ENCODE assay signal across 13 cellular contexts in the genomic region with DNA sequence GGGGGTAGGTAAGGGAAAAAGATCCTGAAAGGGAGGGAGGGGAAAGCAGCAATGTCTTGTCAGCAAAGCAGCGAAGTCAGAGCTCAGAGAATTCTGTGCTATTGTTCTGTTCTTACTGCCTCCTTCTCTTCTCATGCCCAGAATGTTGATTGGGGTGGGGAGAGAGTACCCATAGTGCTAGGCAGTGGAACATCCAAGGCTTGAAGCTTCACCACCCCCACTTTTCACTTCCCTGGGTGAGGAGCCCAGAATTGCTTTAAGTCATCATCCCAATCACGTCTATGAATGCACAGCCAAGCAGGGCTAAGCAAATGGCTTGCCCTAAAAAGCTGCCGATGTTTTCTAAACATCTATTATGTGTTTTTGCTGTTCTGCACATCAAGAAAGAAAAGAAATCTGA. TPM values are rescaled to one million over a fixed set of nuclear protein-coding genes. Genes with fewer than 3 reads are reported as not detected.
DNase-seq lines count a peak whose midpoint lies in the region; ATAC-seq and TF ChIP-seq lines count a peak whose summit lies in the region.
"Had no signal": no experiment of that assay in that cellular context is flagged by ENCODE, and none has a peak within 500 bp of the region (broad histone marks: within the 10 kb centered on the region; RNA-seq: fewer than 3 reads in every experiment).

No MANE protein-coding gene starts in this region.

- TF ChIP-seq CTCF in nephron progenitor cell (IDR thresholded peaks at IDR 0.05), result no peak

- ATAC-seq in HG03135 (IDR thresholded peaks at IDR 0.05; ENCODE audit: unreplicated experiment) (no peak), GM19035 (IDR thresholded peaks at IDR 0.05; ENCODE audit: unreplicated experiment) (no peak), GM21576 (IDR thresholded peaks at IDR 0.05; ENCODE audit: unreplicated experiment) (no peak)

- H3K27ac Mint-ChIP-seq in CD8-positive, alpha-beta memory T cell, result peak overlapping the region in 3 of 8 donors; percentile 26 to 40 (median 31)
- peak overlapping the region; percentile 26 for H3K27ac Mint-ChIP-seq in nephron progenitor cell
- H3K27ac Mint-ChIP-seq: activated B cell treated with CpG ODN at 0.5 μM for 24 hours had no signal

- no peak overlapping the region for H3K27ac ChIP-seq in CD8-positive, alpha-beta memory T cell (ENCODE audit: low read depth, low read length)
- H3K27ac ChIP-seq in SJCRH30, result peak overlapping the region; percentile 98
- H3K27ac ChIP-seq: HL-60, psoas muscle had no signal

- H3K36me3 Mint-ChIP-seq in CD8-positive, alpha-beta memory T cell, result peaks cover 0 to 2% (median 0%) of the 10 kb centered on the region in 3 donors
- H3K36me3 Mint-ChIP-seq in nephron progenitor cell (ENCODE audit: low read depth), result peaks cover 5% of the 10 kb centered on the region

- no peaks in the 10 kb centered on the region for H3K36me3 ChIP-seq in CD8-positive, alpha-beta memory T cell (ENCODE audit: insufficient read depth, low read length)
- H3K36me3 ChIP-seq in SJCRH30, result no peaks in the 10 kb centered on the region

- no peak overlapping the region for H3K4me3 ChIP-seq in CD8-positive, alpha-beta memory T cell (ENCODE audit: low read length)
- peak overlapping the region; percentile 10 for H3K4me3 ChIP-seq in SJCRH30
- H3K4me3 ChIP-seq: psoas muscle had no signal

- no peaks in the 10 kb centered on the region for H3K9me3 Mint-ChIP-seq in CD8-positive, alpha-beta memory T cell
- H3K9me3 Mint-ChIP-seq in nephron progenitor cell, result no peaks in the 10 kb centered on the region
- H3K9me3 Mint-ChIP-seq: activated B cell treated with CpG ODN at 0.5 μM for 24 hours had no signal

- CTCF ChIA-PET in CD8-positive, alpha-beta memory T cell (lab: Charles Lee), result no interaction called here

- peaks cover 40% of the 10 kb centered on the region for H3K4me1 ChIP-seq in CD8-positive, alpha-beta memory T cell (ENCODE audit: insufficient read depth, low read length)
- H3K4me1 ChIP-seq in SJCRH30, result peaks cover 46% of the 10 kb centered on the region

- no peaks in the 10 kb centered on the region for H3K27me3 Mint-ChIP-seq in CD8-positive, alpha-beta memory T cell
- no peaks in the 10 kb centered on the region for H3K27me3 Mint-ChIP-seq in nephron progenitor cell (ENCODE audit: low read depth, poor library complexity)
- H3K27me3 Mint-ChIP-seq: activated B cell treated with CpG ODN at 0.5 μM for 24 hours had no signal

- POLR2A ChIA-PET in CD8-positive, alpha-beta memory T cell (lab: Charles Lee), result no interaction called here

- no peaks in the 10 kb centered on the region for H3K9me3 ChIP-seq in CD8-positive, alpha-beta memory T cell (ENCODE audit: low read length)
- no peaks in the 10 kb centered on the region for H3K9me3 ChIP-seq in SJCRH30 (replicated peaks)
- H3K9me3 ChIP-seq: psoas muscle had no signal

- peak overlapping the region in 5 of 7 donors; percentile 10 to 61 (median 19) for H3K4me3 Mint-ChIP-seq in CD8-positive, alpha-beta memory T cell
- peak overlapping the region; percentile 16 for H3K4me3 Mint-ChIP-seq in nephron progenitor cell
- H3K4me3 Mint-ChIP-seq: activated B cell treated with CpG ODN at 0.5 μM for 24 hours had no signal

- peaks cover 72 to 93% (median 86%) of the 10 kb centered on the region in 3 donors for H3K4me1 Mint-ChIP-seq in CD8-positive, alpha-beta memory T cell
- peaks cover 54% of the 10 kb centered on the region for H3K4me1 Mint-ChIP-seq in nephron progenitor cell

- H3K27me3 ChIP-seq in CD8-positive, alpha-beta memory T cell (ENCODE audit: insufficient read depth, low read length, poor library complexity, severe bottlenecking), result no peaks in the 10 kb centered on the region
- no peaks in the 10 kb centered on the region for H3K27me3 ChIP-seq in SJCRH30

- no peak for DNase-seq in CD8-positive, alpha-beta memory T cell
- peak; percentile 62 to 79 for DNase-seq in SJCRH30
- peak; percentile 50 for DNase-seq in fibroblast of peridontal ligament (ENCODE audit: extremely low read depth)
- no peak for DNase-seq in nephron progenitor cell
- DNase-seq in NCI-H1105 (lab: John Stamatoyannopoulos, UW), result no peak
- DNase-seq: activated B cell treated with CpG ODN at 0.5 μM for 24 hours; NCI-H774; psoas muscle; stimulated activated naive CD4-positive, alpha-beta T cell had no signal

RNA-seq across cellular contexts. Expression of gene REPS1, which starts 16.5 kb away (rescaled TPM):
- 10 to 100 TPM; 64.4 to 69.5 TPM for total RNA-seq in CD8-positive, alpha-beta memory T cell
- polyA plus RNA-seq in CD8-positive, alpha-beta memory T cell, result 37.3 TPM
- 65.7 and 66.7 TPM in 2 replicates for total RNA-seq in SJCRH30 (2014; rRNA removed; shearing (Covaris generic))

RNA-seq across cellular contexts. Expression of gene ABRACL, which starts 56.9 kb away (rescaled TPM):
- 100 to 1,000 TPM; 141 to 145 TPM for total RNA-seq in CD8-positive, alpha-beta memory T cell
- polyA plus RNA-seq in CD8-positive, alpha-beta memory T cell, result 212 TPM
- 55.0 and 56.2 TPM in 2 replicates for total RNA-seq in SJCRH30 (2014; rRNA removed; shearing (Covaris generic))

Comparison
In these comparisons a context has a peak if more than half of its experiments do, and no peak if none do; other contexts are left out.
1. DNase-seq: peak in SJCRH30 (2 of 2) and fibroblast of peridontal ligament (single experiment); none in CD8-positive, alpha-beta memory T cell (0 of 5), nephron progenitor cell (single experiment) and NCI-H1105 (single experiment).